In genomic region chr7:154330318-154330717, GRCh38 we compare ENCODE assay signal across 5 cellular contexts.
"Had no signal": no experiment of that assay in that cellular context is flagged by ENCODE, and none has a peak within 500 bp of the region (broad histone marks: within the 10 kb centered on the region; RNA-seq: fewer than 3 reads in every experiment).

No MANE protein-coding gene starts in this region.

- ATAC-seq: GM23338, K562 had no signal

- H3K4me3 ChIP-seq: GM23338, K562 had no signal

- DNase-seq: H9, HCEC 1CT, IMR-90 had no signal
